ENCODE assay signal across 9 cellular contexts in genomic region chr6:141483561-141484061, GRCh38.
DNase-seq lines count a peak whose midpoint lies in the region; ATAC-seq and TF ChIP-seq lines count a peak whose summit lies in the region.
"Had no signal": no experiment of that assay in that cellular context is flagged by ENCODE, and none has a peak within 500 bp of the region (broad histone marks: within the 10 kb centered on the region; RNA-seq: fewer than 3 reads in every experiment).

No MANE protein-coding gene starts in this region.

- ATAC-seq in GM21825 (IDR thresholded peaks at IDR 0.05; ENCODE audit: unreplicated experiment) (peak; percentile 90), mucosa of descending colon (peak; percentile 94)

- H3K4me1 ChIP-seq in mucosa of descending colon (ENCODE audit: low read depth), result no peaks in the 10 kb centered on the region

- H3K4me3 ChIP-seq in cardiac fibroblast (replicated peaks in 1 of 2; ENCODE audit: low read depth in 2 of 2, low read length in 2 of 2), result peak overlapping the region in 1 of 2 donors; percentile 13
- no peak overlapping the region for H3K4me3 ChIP-seq in mucosa of descending colon
- H3K4me3 ChIP-seq: cardiac muscle cell had no signal

- DNase-seq in GM04503 (ENCODE audit: low read depth), result peak; percentile 96
- DNase-seq in M059J (ENCODE audit: low read depth), result peak; percentile 96
- peak in 3 of 5 experiments; percentile 20 to 98 (median 75) for DNase-seq in T-helper 2 cell
- peak; percentile 97 for DNase-seq in cardiac fibroblast (ENCODE audit: low read depth in 2 of 2)
- peak in 1 of 3 donors; percentile 43 for DNase-seq in mucosa of descending colon
- peak in 5 of 6 experiments; percentile 6 to 87 (median 77) for DNase-seq in stimulated activated naive CD4-positive, alpha-beta T cell (lab: John Stamatoyannopoulos, UW)
- DNase-seq in iPS-NIHi7 (ENCODE audit: extremely low spot score), result no peak

- H3K9me3 ChIP-seq in mucosa of descending colon, result no peaks in the 10 kb centered on the region

- TF ChIP-seq CTCF in cardiac fibroblast (IDR thresholded peaks at IDR 0.05; ENCODE audit: low read depth, low read length) (no peak), mucosa of descending colon (IDR thresholded peaks at IDR 0.05) (no peak)

- intact Hi-C loops in mucosa of descending colon (cut with DNase I, micrococcal nuclease), result no loop called here

- no peaks in the 10 kb centered on the region for H3K36me3 ChIP-seq in mucosa of descending colon (ENCODE audit: low read depth)
- H3K36me3 ChIP-seq: cardiac muscle cell had no signal
